In genomic region chr18:74499633-74500032, GRCh38 we compare ENCODE assay signal across 8 cellular contexts. TPM values are rescaled to one million over a fixed set of nuclear protein-coding genes. Genes with fewer than 3 reads are reported as not detected.
DNase-seq lines count a peak whose midpoint lies in the region; ATAC-seq, FAIRE-seq and TF ChIP-seq lines count a peak whose summit lies in the region.

No MANE protein-coding gene starts in this region.

- H3K4me1 ChIP-seq in GM12878 (ENCODE audit: control insufficient read depth, insufficient read depth, low read length) = peaks cover 18% of the 10 kb centered on the region

- H3K9me3 ChIP-seq in GM12878 (replicated peaks; ENCODE audit: control insufficient read depth, insufficient read depth, low read length) = no peaks in the 10 kb centered on the region
- H3K9me3 ChIP-seq in WERI-Rb-1 (ENCODE audit: severe bottlenecking) = no peaks in the 10 kb centered on the region

- DNase-seq in SIG-M5 treated with dmso at 0.1 percent for 504 hours (lab: John Stamatoyannopoulos, UW; ENCODE audit: unreplicated experiment) (peak; percentile 86), GM12878 (ENCODE audit: low read depth, low spot score) (peak; percentile 37), iPS-NIHi7 (ENCODE audit: extremely low spot score) (peak; percentile 34), WERI-Rb-1 (no peak), NCI-H146 treated with DMSO at 0.1 percent for 48 hours (lab: John Stamatoyannopoulos, UW; ENCODE audit: unreplicated experiment) (no peak)
- peak; percentile 40 to 45 for DNase-seq in stimulated activated CD4-positive, alpha-beta T cell treated with anti-CD3 and anti-CD28 coated beads, Interleukin-2, amount 100 ng/mL, for 24 hours

- peaks cover 60% of the 10 kb centered on the region for H3K79me2 ChIP-seq in GM12878 (ENCODE audit: control insufficient read depth, insufficient read depth, low read length)

- in situ Hi-C loops in GM12878 (cut with MboI) = loop anchor here (5.0 kb wide), 3 partner anchors 98 to 302 kb away; partner anchors contain the start of gene ZNF407

- TF ChIP-seq POLR2A in GM12878 (IDR thresholded peaks at IDR 0.05; ENCODE audit: low read depth, low read length) = peak; percentile 52; the same call in 1 of the 2 replicates

- TF ChIP-seq EP300 in GM12878 (IDR thresholded peaks at IDR 0.05; ENCODE audit: borderline replicate concordance in 1 of 2, control insufficient read depth in 1 of 2, low read depth in 2 of 2, low read length in 2 of 2) = no peak

- H2AFZ ChIP-seq in GM12878 (ENCODE audit: control insufficient read depth, low read depth, low read length) = peak overlapping the region; percentile 83

- BruUV-seq in GM12878 (replicated peaks; lab: Mats Ljungman, UMichigan) = TSS peak; percentile 24

- SMC1A ChIA-PET in GM12878 (lab: Charles Lee; ENCODE audit: uncharacterized antibody, unreplicated experiment) = interaction anchor here (0.6 to 1.0 kb wide), 2 partner anchors 52 to 53 kb away, joined by 3 read pairs; no protein-coding TSS in a partner anchor

- H3K36me3 ChIP-seq in GM12878 (ENCODE audit: control insufficient read depth in 2 of 2, insufficient read depth in 2 of 2, low read length in 1 of 2) (peaks cover 5 to 15% of the 10 kb centered on the region in 2 experiments; a peak in 3 of 4 replicates), WERI-Rb-1 (peaks cover 54% of the 10 kb centered on the region)

- H3K4me2 ChIP-seq in GM12878 (ENCODE audit: control insufficient read depth, insufficient read depth) = peak overlapping the region; percentile 98

- intact Hi-C loops in GM12878 (cut with micrococcal nuclease; ENCODE audit: unreplicated experiment) = loop anchor here (5.0 to 10.0 kb wide), 4 partner anchors 207 to 1995 kb away; partner anchors contain the start of genes CYB5A, FBXO15, PTGR3 and TIMM21

- H3K27me3 ChIP-seq in GM12878 (replicated peaks in 1 of 2; ENCODE audit: control insufficient read depth in 2 of 2, insufficient read depth in 2 of 2, low read length in 1 of 2) = no peaks in the 10 kb centered on the region
- H3K27me3 ChIP-seq in WERI-Rb-1 (ENCODE audit: insufficient read depth, low read depth, severe bottlenecking) = no peaks in the 10 kb centered on the region

- POLR2A ChIA-PET in GM12878 (lab: Charles Lee) = interaction anchor here (1.3 kb wide), 1 partner anchor 98 kb away, joined by 5 read pairs; the partner anchor contains the start of gene ZNF407

- RAD21 ChIA-PET in GM12878 (lab: Charles Lee; ENCODE audit: unreplicated experiment) = interaction anchor here (0.9 to 1.2 kb wide), 2 partner anchors 52 to 121 kb away, joined by 3 to 7 read pairs; no protein-coding TSS in a partner anchor

- CTCF ChIA-PET in GM12878 (lab: Yijun Ruan, JAX) = interaction anchor here (1.0 to 1.5 kb wide), 4 partner anchors 9 to 99 kb away, joined by 3 to 7 read pairs (median 4); no protein-coding TSS in a partner anchor

- H3K4me3 ChIP-seq in GM12878 = peak overlapping the region; percentile 80
- H3K4me3 ChIP-seq in WERI-Rb-1 (ENCODE audit: low read depth, low read length) = no peak overlapping the region

- no peak for FAIRE-seq in GM12878 (lab: Jason Lieb, UNC)

- peak; percentile 57 for ATAC-seq in GM18909 (IDR thresholded peaks at IDR 0.05; ENCODE audit: poor library complexity, unreplicated experiment)
- ATAC-seq in HG03095 (IDR thresholded peaks at IDR 0.05; ENCODE audit: unreplicated experiment) = peak; percentile 35
- ATAC-seq in GM12878 = peak; percentile 58

- no peak for TF ChIP-seq CTCF in GM12878 (IDR thresholded peaks at IDR 0.05 in 2 of 3, conservative IDR thresholded peaks at IDR 0.05 in 1 of 3; ENCODE audit: control insufficient read depth in 2 of 3, extremely low read depth in 1 of 3, insufficient read depth in 1 of 3, low read depth in 3 of 3, low read length in 3 of 3)
- no peak for TF ChIP-seq CTCF in WERI-Rb-1 (IDR thresholded peaks at IDR 0.05; ENCODE audit: low read depth, low read length)

- peak overlapping the region; percentile 88 for H3K27ac ChIP-seq in GM12878 (ENCODE audit: control insufficient read depth, insufficient read depth)
- H3K27ac ChIP-seq in WERI-Rb-1 = no peak overlapping the region

- H4K20me1 ChIP-seq in GM12878 (ENCODE audit: control insufficient read depth, insufficient read depth) = no peaks in the 10 kb centered on the region

- peak overlapping the region; percentile 60 for H3K9ac ChIP-seq in GM12878 (ENCODE audit: control insufficient read depth, insufficient read depth, low read length)

- 13% methylated on average over 9 of the region's 9 CpGs for WGBS in GM12878 (ENCODE audit: insufficient coverage, insufficient replicate concordance, low lambda C conversion rate, missing lambda C conversion rate)

- TF ChIP-seq RAD21 in GM12878 (IDR thresholded peaks at IDR 0.05; ENCODE audit: insufficient read depth, low read depth, low read length) = no peak

TF ChIP-seq in GM12878, 131 proteins besides CTCF, POLR2A, EP300 and RAD21 (continues in another document):
- no peak; the same call in 1 of the 2 replicates for TF ChIP-seq RUNX3 (IDR thresholded peaks at IDR 0.05; ENCODE audit: low read length)
- TF ChIP-seq CBFB (IDR thresholded peaks at IDR 0.05; ENCODE audit: low read depth) = peak; percentile 63; the same call in 1 of the 2 replicates
- TF ChIP-seq ZNF207 (IDR thresholded peaks at IDR 0.05; ENCODE audit: borderline replicate concordance) = no peak; the same call in 1 of the 2 replicates
- TF ChIP-seq YY1 (IDR thresholded peaks at IDR 0.05; ENCODE audit: low read depth, low read length) = peak; percentile 84
- no peak for TF ChIP-seq STAT3 (IDR thresholded peaks at IDR 0.05; ENCODE audit: low read depth, low read length)
- TF ChIP-seq SMARCA5 (IDR thresholded peaks at IDR 0.05) = 0 out of 2 replicates have a peak, but pooled peaks have one; percentile 25

RNA-seq across cellular contexts. Expression of gene CNDP2, which starts 3.5 kb away (rescaled TPM):
- total RNA-seq in GM12878 (2013; cell fraction: nucleolus; rRNA removed) = 144 and 166 TPM in 2 replicates
- total RNA-seq in GM12878 (2014; rRNA removed) (104 and 109 TPM in 2 replicates), GM12878 (2014; rRNA removed; fragmentation: Illumina TruSeq; extraction: Trizol) (70.8 and 75.5 TPM in 2 replicates), GM12878 (2021) (174 and 181 TPM in 2 replicates)
- polyA plus RNA-seq in GM12878 (2011; ENCODE audit: low read depth) = 125 TPM
- polyA plus RNA-seq in GM12878 (2011; rRNA removed) (177 and 181 TPM in 2 replicates), GM12878 (2014; fragmentation: Illumina TruSeq; extraction: Trizol) (196 and 205 TPM in 2 replicates), GM12878 (2014; fragmentation: Nextera tagmentation; extraction: Ambion mirVana) (100 to 1,000 TPM in 1 of 2 experiments, 10 to 100 TPM in 1; 63.5 to 101 TPM), GM12878 (2014; rRNA removed) (128 and 136 TPM in 2 replicates), GM12878 (2016; fragmentation: Nextera tagmentation; extraction: Ambion mirVana) (100 to 1,000 TPM; 196 to 213 TPM)
- polyA plus RNA-seq in GM12878 (2011; cell fraction: cytosol; rRNA removed) = 185 and 186 TPM in 2 replicates
- 124 and 184 TPM in 2 replicates for polyA plus RNA-seq in GM12878 (2011; cell fraction: nucleus; rRNA removed)
- polyA plus RNA-seq in GM12878 (2012) = 134 and 144 TPM in 2 replicates
- polyA minus RNA-seq in GM12878 (2011; rRNA and poly(A)+ RNA removed) = 167 and 190 TPM in 2 replicates
- 64.7 and 79.8 TPM in 2 replicates for polyA minus RNA-seq in GM12878 (2011; cell fraction: cytosol; rRNA and poly(A)+ RNA removed)
- polyA minus RNA-seq in GM12878 (2011; cell fraction: nucleus; rRNA and poly(A)+ RNA removed) = 66.1 and 137 TPM in 2 replicates

RNA-seq across cellular contexts. Expression of gene CNDP1, which starts 34.7 kb away (rescaled TPM):
- total RNA-seq in GM12878 (2013; cell fraction: nucleolus; rRNA removed) = 0.39 TPM in 1 of 2 replicates, not detected in the other
- total RNA-seq in GM12878 (2014; rRNA removed) = not detected in 2 replicates
- total RNA-seq in GM12878 (2014; rRNA removed; fragmentation: Illumina TruSeq; extraction: Trizol) = not detected in 2 replicates
- total RNA-seq in GM12878 (2021) = not detected in 2 replicates
- not detected for polyA plus RNA-seq in GM12878 (2011; ENCODE audit: low read depth)
- polyA plus RNA-seq in GM12878 (2011; rRNA removed) = not detected in 2 replicates
- 0.09 TPM in 1 of 2 replicates, not detected in the other for polyA plus RNA-seq in GM12878 (2011; cell fraction: cytosol; rRNA removed)
- 0.28 and 0.42 TPM in 2 replicates for polyA plus RNA-seq in GM12878 (2011; cell fraction: nucleus; rRNA removed)
- 0.03 and 0.11 TPM in 2 replicates for polyA plus RNA-seq in GM12878 (2012)
- 0.04 TPM in 1 of 2 replicates, not detected in the other for polyA plus RNA-seq in GM12878 (2014; fragmentation: Illumina TruSeq; extraction: Trizol)
- polyA plus RNA-seq in GM12878 (2014; fragmentation: Nextera tagmentation; extraction: Ambion mirVana) = not detected
- not detected in 2 replicates for polyA plus RNA-seq in GM12878 (2014; rRNA removed)
- polyA plus RNA-seq in GM12878 (2016; fragmentation: Nextera tagmentation; extraction: Ambion mirVana) = under 1 TPM in 1 of 2 experiments, not detected in 1; 0.05 TPM
- polyA minus RNA-seq in GM12878 (2011; rRNA and poly(A)+ RNA removed) = not detected in 2 replicates
- not detected in 2 replicates for polyA minus RNA-seq in GM12878 (2011; cell fraction: cytosol; rRNA and poly(A)+ RNA removed)
- polyA minus RNA-seq in GM12878 (2011; cell fraction: nucleus; rRNA and poly(A)+ RNA removed) = not detected in 2 replicates

RNA-seq across cellular contexts. Expression of gene DIPK1C, which starts 42.5 kb away (rescaled TPM):
- not detected in 2 replicates for total RNA-seq in GM12878 (2013; cell fraction: nucleolus; rRNA removed)
- total RNA-seq in GM12878 (2014; rRNA removed) = not detected in 2 replicates
- not detected in 2 replicates for total RNA-seq in GM12878 (2014; rRNA removed; fragmentation: Illumina TruSeq; extraction: Trizol)
- total RNA-seq in GM12878 (2021) = not detected in 2 replicates
- polyA plus RNA-seq in GM12878 (2011; ENCODE audit: low read depth) = not detected
- polyA plus RNA-seq in GM12878 (2011; rRNA removed) = not detected in 2 replicates
- not detected in 2 replicates for polyA plus RNA-seq in GM12878 (2011; cell fraction: cytosol; rRNA removed)
- polyA plus RNA-seq in GM12878 (2011; cell fraction: nucleus; rRNA removed) = not detected in 2 replicates
- polyA plus RNA-seq in GM12878 (2012) = not detected in 2 replicates
- polyA plus RNA-seq in GM12878 (2014; fragmentation: Illumina TruSeq; extraction: Trizol) = not detected in 2 replicates
- polyA plus RNA-seq in GM12878 (2014; fragmentation: Nextera tagmentation; extraction: Ambion mirVana) = not detected
- polyA plus RNA-seq in GM12878 (2014; rRNA removed) = not detected in 2 replicates
- polyA plus RNA-seq in GM12878 (2016; fragmentation: Nextera tagmentation; extraction: Ambion mirVana) = not detected
- not detected in 2 replicates for polyA minus RNA-seq in GM12878 (2011; rRNA and poly(A)+ RNA removed)
- polyA minus RNA-seq in GM12878 (2011; cell fraction: cytosol; rRNA and poly(A)+ RNA removed) = not detected in 2 replicates
- polyA minus RNA-seq in GM12878 (2011; cell fraction: nucleus; rRNA and poly(A)+ RNA removed) = not detected in 2 replicates

Comparison
In these comparisons a context has a peak if more than half of its experiments do, and no peak if none do; other contexts are left out.
1. DNase-seq: peak in SIG-M5 treated with dmso at 0.1 percent for 504 hours (single experiment), GM12878 (single experiment), iPS-NIHi7 (single experiment) and stimulated activated CD4-positive, alpha-beta T cell treated with anti-CD3 and anti-CD28 coated beads, Interleukin-2, amount 100 ng/mL, for 24 hours (2 of 2); none in WERI-Rb-1 (single experiment) and NCI-H146 treated with DMSO at 0.1 percent for 48 hours (single experiment).
2. Peak in every context shown above with its lines, with median percentiles within 50 percentile points of each other: ATAC-seq.